ENCODE assay signal across 11 cellular contexts in the genomic region with DNA sequence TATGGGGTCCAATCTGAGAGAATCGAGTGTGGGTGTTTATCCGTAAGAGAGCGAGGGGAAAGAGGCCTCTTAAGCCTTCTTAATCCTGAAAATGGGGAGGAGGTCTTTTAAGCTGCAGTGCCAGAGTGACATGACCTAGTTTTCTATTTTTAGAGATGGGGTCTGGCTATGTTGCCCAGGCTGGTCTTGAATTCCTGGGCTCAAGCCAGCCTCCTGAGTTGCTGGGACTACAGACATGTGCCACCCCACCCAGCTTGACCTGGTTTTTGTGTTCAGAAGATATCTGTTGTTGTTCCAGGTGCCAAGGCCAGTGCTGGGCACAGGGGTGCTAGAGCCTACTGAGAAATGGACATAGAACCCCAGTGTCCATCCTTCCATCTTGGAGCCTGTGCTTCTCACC. TPM values are rescaled to one million over a fixed set of nuclear protein-coding genes. Genes with fewer than 3 reads are reported as not detected.
DNase-seq lines count a peak whose midpoint lies in the region; ATAC-seq, FAIRE-seq and TF ChIP-seq lines count a peak whose summit lies in the region.
"Had no signal": no experiment of that assay in that cellular context is flagged by ENCODE, and none has a peak within 500 bp of the region (broad histone marks: within the 10 kb centered on the region; RNA-seq: fewer than 3 reads in every experiment).

No MANE protein-coding gene starts in this region.

- no peaks in the 10 kb centered on the region for H3K36me3 ChIP-seq in mucosa of stomach (ENCODE audit: control insufficient read depth, insufficient read depth, low read length)

- in situ Hi-C loops in GM13976 (cut with MboI; ENCODE audit: low sequenced_read_pairs, unreplicated experiment), result loop anchor here (25.0 kb wide), 1 partner anchor 296 kb away; a partner anchor contains a TSS

- no peaks in the 10 kb centered on the region for H3K9me3 Mint-ChIP-seq in stimulated activated naive CD8-positive, alpha-beta T cell treated with anti-CD3 and anti-CD28 coated beads, Interleukin-15, Interleukin-2, amounts not matched to agents 100 ng/mL and 50 ng/mL, for 24 hours
- H3K9me3 Mint-ChIP-seq in activated naive CD8-positive, alpha-beta T cell treated with anti-CD3 and anti-CD28 coated beads for 36 hours, result no peaks in the 10 kb centered on the region

- H3K9ac ChIP-seq in mucosa of stomach (ENCODE audit: low read length), result peak overlapping the region; percentile 95

- DNase-seq in stimulated activated naive CD8-positive, alpha-beta T cell treated with anti-CD3 and anti-CD28 coated beads, Interleukin-15, Interleukin-2, amounts not matched to agents 100 U/mL and 50 U/mL, for 24 hours, result no peak
- no peak for DNase-seq in activated naive CD8-positive, alpha-beta T cell treated with anti-CD3 and anti-CD28 coated beads for 36 hours
- DNase-seq in urothelium cell line (ENCODE audit: low spot score), result no peak
- DNase-seq in GM13976 (ENCODE audit: low spot score), result no peak
- DNase-seq: COR-L47, NCI-H1092 had no signal

- H3K4me1 ChIP-seq in mucosa of stomach (ENCODE audit: control insufficient read depth, insufficient read depth, low read length), result peaks cover 31% of the 10 kb centered on the region

- H3K36me3 Mint-ChIP-seq in stimulated activated naive CD8-positive, alpha-beta T cell treated with anti-CD3 and anti-CD28 coated beads, Interleukin-15, Interleukin-2, amounts not matched to agents 100 ng/mL and 50 ng/mL, for 24 hours (ENCODE audit: low read depth), result peaks cover 5% of the 10 kb centered on the region
- peaks cover 3% of the 10 kb centered on the region for H3K36me3 Mint-ChIP-seq in activated naive CD8-positive, alpha-beta T cell treated with anti-CD3 and anti-CD28 coated beads for 36 hours

- no peak overlapping the region for H3K27ac Mint-ChIP-seq in stimulated activated naive CD8-positive, alpha-beta T cell treated with anti-CD3 and anti-CD28 coated beads, Interleukin-15, Interleukin-2, amounts not matched to agents 100 ng/mL and 50 ng/mL, for 24 hours
- H3K27ac Mint-ChIP-seq in activated naive CD8-positive, alpha-beta T cell treated with anti-CD3 and anti-CD28 coated beads for 36 hours, result no peak overlapping the region

- H3K9me3 ChIP-seq in mucosa of stomach (ENCODE audit: control insufficient read depth, low read length), result no peaks in the 10 kb centered on the region

- no peak for TF ChIP-seq CTCF in GM13976 (IDR thresholded peaks at IDR 0.05; ENCODE audit: borderline replicate concordance, control extremely low read depth, extremely low read depth, insufficient read depth, missing control alignments)

- FAIRE-seq in urothelium cell line (lab: Jason Lieb, UNC), result no peak

- no peaks in the 10 kb centered on the region for H3K27me3 Mint-ChIP-seq in stimulated activated naive CD8-positive, alpha-beta T cell treated with anti-CD3 and anti-CD28 coated beads, Interleukin-15, Interleukin-2, amounts not matched to agents 100 ng/mL and 50 ng/mL, for 24 hours
- no peaks in the 10 kb centered on the region for H3K27me3 Mint-ChIP-seq in activated naive CD8-positive, alpha-beta T cell treated with anti-CD3 and anti-CD28 coated beads for 36 hours

- H3K4me1 Mint-ChIP-seq in stimulated activated naive CD8-positive, alpha-beta T cell treated with anti-CD3 and anti-CD28 coated beads, Interleukin-15, Interleukin-2, amounts not matched to agents 100 ng/mL and 50 ng/mL, for 24 hours (ENCODE audit: low read depth), result peaks cover 20% of the 10 kb centered on the region
- H3K4me1 Mint-ChIP-seq in activated naive CD8-positive, alpha-beta T cell treated with anti-CD3 and anti-CD28 coated beads for 36 hours, result peaks cover 14% of the 10 kb centered on the region

- no peak for ATAC-seq in stimulated activated naive CD8-positive, alpha-beta T cell treated with anti-CD3 and anti-CD28 coated beads, Interleukin-15, Interleukin-2, amounts not matched to agents 100 U/mL and 50 U/mL, for 24 hours
- no peak for ATAC-seq in GM21619 (IDR thresholded peaks at IDR 0.05; ENCODE audit: unreplicated experiment)
- ATAC-seq in GM21447 (IDR thresholded peaks at IDR 0.05; ENCODE audit: unreplicated experiment), result no peak

- H3K27me3 ChIP-seq in mucosa of stomach (ENCODE audit: control insufficient read depth, insufficient read depth, low read length), result no peaks in the 10 kb centered on the region

- H3K4me3 Mint-ChIP-seq in stimulated activated naive CD8-positive, alpha-beta T cell treated with anti-CD3 and anti-CD28 coated beads, Interleukin-15, Interleukin-2, amounts not matched to agents 100 ng/mL and 50 ng/mL, for 24 hours, result peak overlapping the region; percentile 48
- peak overlapping the region; percentile 32 for H3K4me3 Mint-ChIP-seq in activated naive CD8-positive, alpha-beta T cell treated with anti-CD3 and anti-CD28 coated beads for 36 hours

- H3K4me3 ChIP-seq in mucosa of stomach (ENCODE audit: low read length), result no peak overlapping the region

RNA-seq across cellular contexts. Expression of a gene that starts 1.4 kb away (rescaled TPM):
- total RNA-seq in activated naive CD8-positive, alpha-beta T cell treated with anti-CD3 and anti-CD28 coated beads for 36 hours, result 10 to 100 TPM; 23.5 to 24.2 TPM

RNA-seq across cellular contexts. Expression of a gene that starts 2.6 kb away (rescaled TPM):
- 10 to 100 TPM; 32.5 to 35.7 TPM for total RNA-seq in activated naive CD8-positive, alpha-beta T cell treated with anti-CD3 and anti-CD28 coated beads for 36 hours

RNA-seq across cellular contexts. Expression of a gene that starts 8.0 kb away (rescaled TPM):
- not detected for total RNA-seq in activated naive CD8-positive, alpha-beta T cell treated with anti-CD3 and anti-CD28 coated beads for 36 hours
- total RNA-seq: subcutaneous adipose tissue had no signal

RNA-seq across cellular contexts. Expression of a gene that starts 17.1 kb away (rescaled TPM):
- total RNA-seq in activated naive CD8-positive, alpha-beta T cell treated with anti-CD3 and anti-CD28 coated beads for 36 hours, result not detected
- total RNA-seq: subcutaneous adipose tissue had no signal

RNA-seq across cellular contexts. Expression of a gene that starts 22.2 kb away (rescaled TPM):
- 10 to 100 TPM; 46.5 to 46.9 TPM for total RNA-seq in activated naive CD8-positive, alpha-beta T cell treated with anti-CD3 and anti-CD28 coated beads for 36 hours
